Comparison of ENCODE assay signal across 1 cellular context in the genomic region with DNA sequence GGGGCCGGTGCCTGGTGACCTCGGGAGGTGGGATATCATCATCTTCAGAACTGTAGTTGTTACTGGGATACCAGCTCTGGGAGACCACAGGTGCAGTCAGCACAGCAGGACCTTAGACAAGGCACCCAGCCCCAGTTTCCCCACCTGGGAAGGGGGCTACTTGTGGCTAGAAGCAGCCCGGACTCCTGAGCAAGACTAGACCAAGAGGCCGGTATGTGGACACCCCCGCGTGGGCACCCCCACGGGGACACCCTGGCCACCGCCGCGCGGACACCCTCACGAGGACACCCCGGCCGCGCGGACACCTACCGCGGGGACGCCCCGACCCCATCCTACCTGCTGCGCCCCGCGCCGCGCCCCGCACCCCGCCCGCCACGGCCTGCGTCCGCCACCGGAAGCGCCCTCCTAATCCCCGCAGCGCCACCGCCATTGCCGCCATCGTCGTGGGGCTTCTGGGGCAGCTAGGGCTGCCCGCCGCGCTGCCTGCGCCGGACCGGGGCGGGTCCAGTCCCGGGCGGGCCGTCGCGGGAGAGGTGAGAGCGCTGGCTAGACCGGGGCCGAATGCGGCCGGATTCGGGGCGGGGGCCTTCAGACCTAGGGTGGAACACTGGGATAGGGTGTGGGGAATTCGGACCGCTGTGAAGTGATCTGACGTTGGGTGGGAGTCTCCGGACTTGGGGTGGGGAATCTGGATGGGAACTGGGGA.
TF ChIP-seq lines count a peak whose summit lies in the region.

A gene (plus strand): TSS at position 408 of the 706 bp plus-strand sequence. CDS start 20,755 bp downstream, outside the sequence.
A gene (minus strand): TSS at position 454 of the 706 bp plus-strand sequence. CDS start 15 bp downstream, at position 439.

TF ChIP-seq in GM12878, 131 proteins besides CTCF, POLR2A, EP300 and RAD21 (continued from another document and continues in another):
- TF ChIP-seq, protein P1, sequence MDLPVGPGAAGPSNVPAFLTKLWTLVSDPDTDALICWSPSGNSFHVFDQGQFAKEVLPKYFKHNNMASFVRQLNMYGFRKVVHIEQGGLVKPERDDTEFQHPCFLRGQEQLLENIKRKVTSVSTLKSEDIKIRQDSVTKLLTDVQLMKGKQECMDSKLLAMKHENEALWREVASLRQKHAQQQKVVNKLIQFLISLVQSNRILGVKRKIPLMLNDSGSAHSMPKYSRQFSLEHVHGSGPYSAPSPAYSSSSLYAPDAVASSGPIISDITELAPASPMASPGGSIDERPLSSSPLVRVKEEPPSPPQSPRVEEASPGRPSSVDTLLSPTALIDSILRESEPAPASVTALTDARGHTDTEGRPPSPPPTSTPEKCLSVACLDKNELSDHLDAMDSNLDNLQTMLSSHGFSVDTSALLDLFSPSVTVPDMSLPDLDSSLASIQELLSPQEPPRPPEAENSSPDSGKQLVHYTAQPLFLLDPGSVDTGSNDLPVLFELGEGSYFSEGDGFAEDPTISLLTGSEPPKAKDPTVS (IDR thresholded peaks at IDR 0.05; ENCODE audit: low read depth, low read length), result no peak
- TF ChIP-seq SPI1 (IDR thresholded peaks at IDR 0.05; ENCODE audit: borderline replicate concordance, insufficient read depth, low read depth, low read length) (no peak), TAF1 (IDR thresholded peaks at IDR 0.05; ENCODE audit: borderline replicate concordance, low read depth, low read length) (peak; percentile 94), CREM (IDR thresholded peaks at IDR 0.05; ENCODE audit: low read depth) (no peak), NR2F1 (conservative IDR thresholded peaks at IDR 0.05) (no peak), ESRRA (IDR thresholded peaks at IDR 0.05; ENCODE audit: low read length) (no peak), ZSCAN29 (IDR thresholded peaks at IDR 0.05) (no peak), MYC (IDR thresholded peaks at IDR 0.05; ENCODE audit: insufficient read depth, insufficient read length, insufficient replicate concordance, low read length, severe bottlenecking) (no peak), KDM1A (IDR thresholded peaks at IDR 0.05; ENCODE audit: borderline replicate concordance) (no peak), MXI1 (IDR thresholded peaks at IDR 0.05; ENCODE audit: low read depth, low read length) (0 out of 2 replicates have a peak, but pooled peaks have one; percentile 52), SREBF2 (IDR thresholded peaks at IDR 0.05; ENCODE audit: low read length) (no peak), TCF3 (IDR thresholded peaks at IDR 0.05; ENCODE audit: borderline replicate concordance, insufficient read depth, low read depth, low read length) (0 out of 2 replicates have a peak, but pooled peaks have one; percentile 21), YY1 (IDR thresholded peaks at IDR 0.05; ENCODE audit: low read depth, low read length) (peak; percentile 97), NFXL1 (IDR thresholded peaks at IDR 0.05; ENCODE audit: borderline replicate concordance) (no peak), JUND (IDR thresholded peaks at IDR 0.05; ENCODE audit: low read depth, low read length) (no peak), SRF (IDR thresholded peaks at IDR 0.05; ENCODE audit: low read depth in 2 of 2, low read length in 2 of 2) (peak; percentile 63 to 65; a peak in 1 of 4 replicates), NR2C1 (IDR thresholded peaks at IDR 0.05) (no peak; the same call in 1 of the 2 replicates), RFX5 (IDR thresholded peaks at IDR 0.05; ENCODE audit: low read depth, low read length) (no peak), ZNF622 (IDR thresholded peaks at IDR 0.05) (no peak), TBL1XR1 (IDR thresholded peaks at IDR 0.05; ENCODE audit: low read depth, low read length) (no peak), POU2F2 (IDR thresholded peaks at IDR 0.05; ENCODE audit: borderline replicate concordance, low read depth, low read length) (peak; percentile 75; the same call in 1 of the 3 replicates), ATF7 (IDR thresholded peaks at IDR 0.05; ENCODE audit: low read depth) (no peak), NR2C2 (IDR thresholded peaks at IDR 0.05; ENCODE audit: borderline replicate concordance, control insufficient read depth, insufficient read length, low read depth) (no peak), HDGF (IDR thresholded peaks at IDR 0.05) (no peak), BACH1 (IDR thresholded peaks at IDR 0.05; ENCODE audit: borderline replicate concordance) (peak; percentile 30; the same call in 1 of the 2 replicates)
- TF ChIP-seq, protein P2, sequence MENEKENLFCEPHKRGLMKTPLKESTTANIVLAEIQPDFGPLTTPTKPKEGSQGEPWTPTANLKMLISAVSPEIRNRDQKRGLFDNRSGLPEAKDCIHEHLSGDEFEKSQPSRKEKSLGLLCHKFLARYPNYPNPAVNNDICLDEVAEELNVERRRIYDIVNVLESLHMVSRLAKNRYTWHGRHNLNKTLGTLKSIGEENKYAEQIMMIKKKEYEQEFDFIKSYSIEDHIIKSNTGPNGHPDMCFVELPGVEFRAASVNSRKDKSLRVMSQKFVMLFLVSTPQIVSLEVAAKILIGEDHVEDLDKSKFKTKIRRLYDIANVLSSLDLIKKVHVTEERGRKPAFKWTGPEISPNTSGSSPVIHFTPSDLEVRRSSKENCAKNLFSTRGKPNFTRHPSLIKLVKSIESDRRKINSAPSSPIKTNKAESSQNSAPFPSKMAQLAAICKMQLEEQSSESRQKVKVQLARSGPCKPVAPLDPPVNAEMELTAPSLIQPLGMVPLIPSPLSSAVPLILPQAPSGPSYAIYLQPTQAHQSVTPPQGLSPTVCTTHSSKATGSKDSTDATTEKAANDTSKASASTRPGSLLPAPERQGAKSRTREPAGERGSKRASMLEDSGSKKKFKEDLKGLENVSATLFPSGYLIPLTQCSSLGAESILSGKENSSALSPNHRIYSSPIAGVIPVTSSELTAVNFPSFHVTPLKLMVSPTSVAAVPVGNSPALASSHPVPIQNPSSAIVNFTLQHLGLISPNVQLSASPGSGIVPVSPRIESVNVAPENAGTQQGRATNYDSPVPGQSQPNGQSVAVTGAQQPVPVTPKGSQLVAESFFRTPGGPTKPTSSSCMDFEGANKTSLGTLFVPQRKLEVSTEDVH (IDR thresholded peaks at IDR 0.05; ENCODE audit: low read depth, partially characterized antibody), result no peak
- TF ChIP-seq, protein P3, sequence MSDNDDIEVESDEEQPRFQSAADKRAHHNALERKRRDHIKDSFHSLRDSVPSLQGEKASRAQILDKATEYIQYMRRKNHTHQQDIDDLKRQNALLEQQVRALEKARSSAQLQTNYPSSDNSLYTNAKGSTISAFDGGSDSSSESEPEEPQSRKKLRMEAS (IDR thresholded peaks at IDR 0.05; ENCODE audit: low read depth, low read length), result no peak
- TF ChIP-seq, protein P4, sequence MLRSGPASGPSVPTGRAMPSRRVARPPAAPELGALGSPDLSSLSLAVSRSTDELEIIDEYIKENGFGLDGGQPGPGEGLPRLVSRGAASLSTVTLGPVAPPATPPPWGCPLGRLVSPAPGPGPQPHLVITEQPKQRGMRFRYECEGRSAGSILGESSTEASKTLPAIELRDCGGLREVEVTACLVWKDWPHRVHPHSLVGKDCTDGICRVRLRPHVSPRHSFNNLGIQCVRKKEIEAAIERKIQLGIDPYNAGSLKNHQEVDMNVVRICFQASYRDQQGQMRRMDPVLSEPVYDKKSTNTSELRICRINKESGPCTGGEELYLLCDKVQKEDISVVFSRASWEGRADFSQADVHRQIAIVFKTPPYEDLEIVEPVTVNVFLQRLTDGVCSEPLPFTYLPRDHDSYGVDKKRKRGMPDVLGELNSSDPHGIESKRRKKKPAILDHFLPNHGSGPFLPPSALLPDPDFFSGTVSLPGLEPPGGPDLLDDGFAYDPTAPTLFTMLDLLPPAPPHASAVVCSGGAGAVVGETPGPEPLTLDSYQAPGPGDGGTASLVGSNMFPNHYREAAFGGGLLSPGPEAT (IDR thresholded peaks at IDR 0.05; ENCODE audit: low read depth), result no peak
- TF ChIP-seq, protein P5, sequence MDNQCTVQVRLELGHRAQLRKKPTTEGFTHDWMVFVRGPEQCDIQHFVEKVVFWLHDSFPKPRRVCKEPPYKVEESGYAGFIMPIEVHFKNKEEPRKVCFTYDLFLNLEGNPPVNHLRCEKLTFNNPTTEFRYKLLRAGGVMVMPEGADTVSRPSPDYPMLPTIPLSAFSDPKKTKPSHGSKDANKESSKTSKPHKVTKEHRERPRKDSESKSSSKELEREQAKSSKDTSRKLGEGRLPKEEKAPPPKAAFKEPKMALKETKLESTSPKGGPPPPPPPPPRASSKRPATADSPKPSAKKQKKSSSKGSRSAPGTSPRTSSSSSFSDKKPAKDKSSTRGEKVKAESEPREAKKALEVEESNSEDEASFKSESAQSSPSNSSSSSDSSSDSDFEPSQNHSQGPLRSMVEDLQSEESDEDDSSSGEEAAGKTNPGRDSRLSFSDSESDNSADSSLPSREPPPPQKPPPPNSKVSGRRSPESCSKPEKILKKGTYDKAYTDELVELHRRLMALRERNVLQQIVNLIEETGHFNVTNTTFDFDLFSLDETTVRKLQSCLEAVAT (IDR thresholded peaks at IDR 0.05), result no peak
- TF ChIP-seq, protein P6, sequence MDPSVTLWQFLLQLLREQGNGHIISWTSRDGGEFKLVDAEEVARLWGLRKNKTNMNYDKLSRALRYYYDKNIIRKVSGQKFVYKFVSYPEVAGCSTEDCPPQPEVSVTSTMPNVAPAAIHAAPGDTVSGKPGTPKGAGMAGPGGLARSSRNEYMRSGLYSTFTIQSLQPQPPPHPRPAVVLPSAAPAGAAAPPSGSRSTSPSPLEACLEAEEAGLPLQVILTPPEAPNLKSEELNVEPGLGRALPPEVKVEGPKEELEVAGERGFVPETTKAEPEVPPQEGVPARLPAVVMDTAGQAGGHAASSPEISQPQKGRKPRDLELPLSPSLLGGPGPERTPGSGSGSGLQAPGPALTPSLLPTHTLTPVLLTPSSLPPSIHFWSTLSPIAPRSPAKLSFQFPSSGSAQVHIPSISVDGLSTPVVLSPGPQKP (IDR thresholded peaks at IDR 0.05; ENCODE audit: low read depth, low read length), result peak; percentile 48; the same call in 1 of the 2 replicates
- TF ChIP-seq, protein P7, sequence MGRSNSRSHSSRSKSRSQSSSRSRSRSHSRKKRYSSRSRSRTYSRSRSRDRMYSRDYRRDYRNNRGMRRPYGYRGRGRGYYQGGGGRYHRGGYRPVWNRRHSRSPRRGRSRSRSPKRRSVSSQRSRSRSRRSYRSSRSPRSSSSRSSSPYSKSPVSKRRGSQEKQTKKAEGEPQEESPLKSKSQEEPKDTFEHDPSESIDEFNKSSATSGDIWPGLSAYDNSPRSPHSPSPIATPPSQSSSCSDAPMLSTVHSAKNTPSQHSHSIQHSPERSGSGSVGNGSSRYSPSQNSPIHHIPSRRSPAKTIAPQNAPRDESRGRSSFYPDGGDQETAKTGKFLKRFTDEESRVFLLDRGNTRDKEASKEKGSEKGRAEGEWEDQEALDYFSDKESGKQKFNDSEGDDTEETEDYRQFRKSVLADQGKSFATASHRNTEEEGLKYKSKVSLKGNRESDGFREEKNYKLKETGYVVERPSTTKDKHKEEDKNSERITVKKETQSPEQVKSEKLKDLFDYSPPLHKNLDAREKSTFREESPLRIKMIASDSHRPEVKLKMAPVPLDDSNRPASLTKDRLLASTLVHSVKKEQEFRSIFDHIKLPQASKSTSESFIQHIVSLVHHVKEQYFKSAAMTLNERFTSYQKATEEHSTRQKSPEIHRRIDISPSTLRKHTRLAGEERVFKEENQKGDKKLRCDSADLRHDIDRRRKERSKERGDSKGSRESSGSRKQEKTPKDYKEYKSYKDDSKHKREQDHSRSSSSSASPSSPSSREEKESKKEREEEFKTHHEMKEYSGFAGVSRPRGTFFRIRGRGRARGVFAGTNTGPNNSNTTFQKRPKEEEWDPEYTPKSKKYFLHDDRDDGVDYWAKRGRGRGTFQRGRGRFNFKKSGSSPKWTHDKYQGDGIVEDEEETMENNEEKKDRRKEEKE (IDR thresholded peaks at IDR 0.05), result no peak
- TF ChIP-seq, protein P8, sequence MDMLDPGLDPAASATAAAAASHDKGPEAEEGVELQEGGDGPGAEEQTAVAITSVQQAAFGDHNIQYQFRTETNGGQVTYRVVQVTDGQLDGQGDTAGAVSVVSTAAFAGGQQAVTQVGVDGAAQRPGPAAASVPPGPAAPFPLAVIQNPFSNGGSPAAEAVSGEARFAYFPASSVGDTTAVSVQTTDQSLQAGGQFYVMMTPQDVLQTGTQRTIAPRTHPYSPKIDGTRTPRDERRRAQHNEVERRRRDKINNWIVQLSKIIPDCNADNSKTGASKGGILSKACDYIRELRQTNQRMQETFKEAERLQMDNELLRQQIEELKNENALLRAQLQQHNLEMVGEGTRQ (IDR thresholded peaks at IDR 0.05; ENCODE audit: borderline replicate concordance, low read depth, low read length), result no peak
- TF ChIP-seq, protein P9, sequence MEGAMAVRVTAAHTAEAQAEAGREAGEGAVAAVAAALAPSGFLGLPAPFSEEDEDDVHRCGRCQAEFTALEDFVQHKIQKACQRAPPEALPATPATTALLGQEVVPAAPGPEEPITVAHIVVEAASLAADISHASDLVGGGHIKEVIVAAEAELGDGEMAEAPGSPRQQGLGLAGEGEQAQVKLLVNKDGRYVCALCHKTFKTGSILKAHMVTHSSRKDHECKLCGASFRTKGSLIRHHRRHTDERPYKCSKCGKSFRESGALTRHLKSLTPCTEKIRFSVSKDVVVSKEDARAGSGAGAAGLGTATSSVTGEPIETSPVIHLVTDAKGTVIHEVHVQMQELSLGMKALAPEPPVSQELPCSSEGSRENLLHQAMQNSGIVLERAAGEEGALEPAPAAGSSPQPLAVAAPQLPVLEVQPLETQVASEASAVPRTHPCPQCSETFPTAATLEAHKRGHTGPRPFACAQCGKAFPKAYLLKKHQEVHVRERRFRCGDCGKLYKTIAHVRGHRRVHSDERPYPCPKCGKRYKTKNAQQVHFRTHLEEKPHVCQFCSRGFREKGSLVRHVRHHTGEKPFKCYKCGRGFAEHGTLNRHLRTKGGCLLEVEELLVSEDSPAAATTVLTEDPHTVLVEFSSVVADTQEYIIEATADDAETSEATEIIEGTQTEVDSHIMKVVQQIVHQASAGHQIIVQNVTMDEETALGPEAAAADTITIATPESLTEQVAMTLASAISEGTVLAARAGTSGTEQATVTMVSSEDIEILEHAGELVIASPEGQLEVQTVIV (IDR thresholded peaks at IDR 0.05; ENCODE audit: borderline replicate concordance, partially characterized antibody), result no peak
- TF ChIP-seq, protein P10, sequence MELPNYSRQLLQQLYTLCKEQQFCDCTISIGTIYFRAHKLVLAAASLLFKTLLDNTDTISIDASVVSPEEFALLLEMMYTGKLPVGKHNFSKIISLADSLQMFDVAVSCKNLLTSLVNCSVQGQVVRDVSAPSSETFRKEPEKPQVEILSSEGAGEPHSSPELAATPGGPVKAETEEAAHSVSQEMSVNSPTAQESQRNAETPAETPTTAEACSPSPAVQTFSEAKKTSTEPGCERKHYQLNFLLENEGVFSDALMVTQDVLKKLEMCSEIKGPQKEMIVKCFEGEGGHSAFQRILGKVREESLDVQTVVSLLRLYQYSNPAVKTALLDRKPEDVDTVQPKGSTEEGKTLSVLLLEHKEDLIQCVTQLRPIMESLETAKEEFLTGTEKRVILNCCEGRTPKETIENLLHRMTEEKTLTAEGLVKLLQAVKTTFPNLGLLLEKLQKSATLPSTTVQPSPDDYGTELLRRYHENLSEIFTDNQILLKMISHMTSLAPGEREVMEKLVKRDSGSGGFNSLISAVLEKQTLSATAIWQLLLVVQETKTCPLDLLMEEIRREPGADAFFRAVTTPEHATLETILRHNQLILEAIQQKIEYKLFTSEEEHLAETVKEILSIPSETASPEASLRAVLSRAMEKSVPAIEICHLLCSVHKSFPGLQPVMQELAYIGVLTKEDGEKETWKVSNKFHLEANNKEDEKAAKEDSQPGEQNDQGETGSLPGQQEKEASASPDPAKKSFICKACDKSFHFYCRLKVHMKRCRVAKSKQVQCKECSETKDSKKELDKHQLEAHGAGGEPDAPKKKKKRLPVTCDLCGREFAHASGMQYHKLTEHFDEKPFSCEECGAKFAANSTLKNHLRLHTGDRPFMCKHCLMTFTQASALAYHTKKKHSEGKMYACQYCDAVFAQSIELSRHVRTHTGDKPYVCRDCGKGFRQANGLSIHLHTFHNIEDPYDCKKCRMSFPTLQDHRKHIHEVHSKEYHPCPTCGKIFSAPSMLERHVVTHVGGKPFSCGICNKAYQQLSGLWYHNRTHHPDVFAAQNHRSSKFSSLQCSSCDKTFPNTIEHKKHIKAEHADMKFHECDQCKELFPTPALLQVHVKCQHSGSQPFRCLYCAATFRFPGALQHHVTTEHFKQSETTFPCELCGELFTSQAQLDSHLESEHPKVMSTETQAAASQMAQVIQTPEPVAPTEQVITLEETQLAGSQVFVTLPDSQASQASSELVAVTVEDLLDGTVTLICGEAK (IDR thresholded peaks at IDR 0.05; ENCODE audit: borderline replicate concordance), result no peak
